12 cellular contexts compared by ENCODE assay signal in genomic region chr14:68949236-68949965, GRCh38. TPM values are rescaled to one million over a fixed set of nuclear protein-coding genes. Genes with fewer than 3 reads are reported as not detected.
A peak's percentile ranks its signal among the peaks of the same experiment; 100 is the strongest.
DNase-seq lines count a peak whose midpoint lies in the region; ATAC-seq, FAIRE-seq and TF ChIP-seq lines count a peak whose summit lies in the region.
"Had no signal": no experiment of that assay in that cellular context is flagged by ENCODE, and none has a peak within 500 bp of the region (broad histone marks: within the 10 kb centered on the region; RNA-seq: fewer than 3 reads in every experiment).

No MANE protein-coding gene starts in this region.

- peak overlapping the region; percentile 60 to 92 for H3K27ac Mint-ChIP-seq in activated naive CD4-positive, alpha-beta T cell treated with anti-CD3 and anti-CD28 coated beads, Interleukin-2, amount 50 U/mL, for 72 hours
- peak overlapping the region in 8 of 9 donors; percentile 87 to 99 (median 93) for H3K27ac Mint-ChIP-seq in naive thymus-derived CD4-positive, alpha-beta T cell
- H3K27ac Mint-ChIP-seq: activated CD8-positive, alpha-beta memory T cell treated with anti-CD3 and anti-CD28 coated beads, Interleukin-2, amount 10 ng/mL, durations not matched to agents 7 days and 5 days had no signal

- DNase-seq in activated naive CD4-positive, alpha-beta T cell treated with anti-CD3 and anti-CD28 coated beads, Interleukin-2, amount 50 U/mL, for 72 hours (ENCODE audit: low spot score in 2 of 2) = no peak
- no peak for DNase-seq in activated naive CD4-positive, alpha-beta T cell (lab: John Stamatoyannopoulos, UW)
- DNase-seq in dorsolateral prefrontal cortex = no peak
- DNase-seq in naive thymus-derived CD4-positive, alpha-beta T cell = no peak
- no peak for DNase-seq in urothelium cell line (ENCODE audit: low spot score)
- no peak for DNase-seq in medulla oblongata (ENCODE audit: extremely low spot score)
- DNase-seq in HUDEP-2 (lab: John Stamatoyannopoulos, UW; ENCODE audit: unreplicated experiment in 76 of 76) = no peak
- no peak for DNase-seq in NCI-H524 (lab: John Stamatoyannopoulos, UW)
- DNase-seq: activated CD8-positive, alpha-beta memory T cell treated with anti-CD3 and anti-CD28 coated beads, Interleukin-2, amount 10 ng/mL, durations not matched to agents 7 days and 5 days; NCI-H2171 had no signal

- no peak overlapping the region for H3K4me3 ChIP-seq in dorsolateral prefrontal cortex
- H3K4me3 ChIP-seq in naive thymus-derived CD4-positive, alpha-beta T cell (ENCODE audit: low read length) = no peak overlapping the region

- peaks cover 0 to 9% (median 0%) of the 10 kb centered on the region in 3 experiments for H3K36me3 ChIP-seq in naive thymus-derived CD4-positive, alpha-beta T cell (ENCODE audit: control insufficient read depth in 2 of 3, insufficient read depth in 3 of 3, low read length in 3 of 3)

- POLR2A ChIA-PET in naive thymus-derived CD4-positive, alpha-beta T cell (lab: Charles Lee) = interaction anchor here (0.6 to 3.2 kb wide), 8 partner anchors 8 to 63 kb away, joined by 3 to 21 read pairs (median 4); no protein-coding TSS in a partner anchor

- ATAC-seq in activated naive CD4-positive, alpha-beta T cell treated with anti-CD3 and anti-CD28 coated beads, Interleukin-2, amount 50 U/mL, for 72 hours = peak; percentile 20 to 47
- ATAC-seq in naive thymus-derived CD4-positive, alpha-beta T cell = no peak
- ATAC-seq: activated CD8-positive, alpha-beta memory T cell treated with anti-CD3 and anti-CD28 coated beads, Interleukin-2, amount 10 ng/mL, durations not matched to agents 7 days and 5 days had no signal

- peaks cover 0 to 5% (median 0%) of the 10 kb centered on the region in 45 donors for H3K27me3 ChIP-seq in dorsolateral prefrontal cortex
- H3K27me3 ChIP-seq in naive thymus-derived CD4-positive, alpha-beta T cell (ENCODE audit: control insufficient read depth in 2 of 2, insufficient read depth in 2 of 2, low read length in 2 of 2) = no peaks in the 10 kb centered on the region

- H3K4me1 ChIP-seq in naive thymus-derived CD4-positive, alpha-beta T cell (ENCODE audit: control insufficient read depth in 2 of 2, insufficient read depth in 2 of 2, low read length in 2 of 2) = peaks cover 0 to 80% of the 10 kb centered on the region in 2 donors

- TF ChIP-seq CTCF in dorsolateral prefrontal cortex (IDR thresholded peaks at IDR 0.05 in 54 of 56, conservative IDR thresholded peaks at IDR 0.05 in 2 of 56; ENCODE audit: low read depth in 1 of 56, partially characterized antibody in 56 of 56) = no peak

- FAIRE-seq in urothelium cell line (lab: Jason Lieb, UNC) = peak; percentile 83
- FAIRE-seq: GM19239 had no signal

- peak overlapping the region in 8 of 10 donors; percentile 51 to 79 (median 70) for H3K4me3 Mint-ChIP-seq in naive thymus-derived CD4-positive, alpha-beta T cell
- H3K4me3 Mint-ChIP-seq: activated CD8-positive, alpha-beta memory T cell treated with anti-CD3 and anti-CD28 coated beads, Interleukin-2, amount 10 ng/mL, durations not matched to agents 7 days and 5 days; central memory CD8-positive, alpha-beta T cell had no signal

- CTCF ChIA-PET in naive thymus-derived CD4-positive, alpha-beta T cell (lab: Charles Lee) = interaction anchor here (0.6 to 1.4 kb wide), 9 partner anchors 10 to 158 kb away, joined by 3 to 9 read pairs (median 5); no protein-coding TSS in a partner anchor

- H3K27me3 Mint-ChIP-seq in naive thymus-derived CD4-positive, alpha-beta T cell = no peaks in the 10 kb centered on the region
- H3K27me3 Mint-ChIP-seq: activated CD8-positive, alpha-beta memory T cell treated with anti-CD3 and anti-CD28 coated beads, Interleukin-2, amount 10 ng/mL, durations not matched to agents 7 days and 5 days; central memory CD8-positive, alpha-beta T cell had no signal

- no peaks in the 10 kb centered on the region for H3K9me3 ChIP-seq in naive thymus-derived CD4-positive, alpha-beta T cell (ENCODE audit: control insufficient read depth in 2 of 3, low read length in 3 of 3)

- H3K4me1 Mint-ChIP-seq in naive thymus-derived CD4-positive, alpha-beta T cell = peaks cover 35 to 98% (median 92%) of the 10 kb centered on the region in 7 donors

- intact Hi-C loops in dorsolateral prefrontal cortex (cut with DNase I) = no loop called here
- intact Hi-C loops in naive thymus-derived CD4-positive, alpha-beta T cell (cut with micrococcal nuclease) = no loop called here

- H3K27ac ChIP-seq in dorsolateral prefrontal cortex = peak overlapping the region in 30 of 59 donors; percentile 2 to 75 (median 48)
- H3K27ac ChIP-seq in naive thymus-derived CD4-positive, alpha-beta T cell (ENCODE audit: low read depth, low read length) = peak overlapping the region; percentile 53

- no peaks in the 10 kb centered on the region for H3K36me3 Mint-ChIP-seq in activated naive CD4-positive, alpha-beta T cell treated with anti-CD3 and anti-CD28 coated beads, Interleukin-2, amount 50 U/mL, for 72 hours
- H3K36me3 Mint-ChIP-seq in naive thymus-derived CD4-positive, alpha-beta T cell = peaks cover 0 to 13% (median 0%) of the 10 kb centered on the region in 5 donors
- H3K36me3 Mint-ChIP-seq: activated CD8-positive, alpha-beta memory T cell treated with anti-CD3 and anti-CD28 coated beads, Interleukin-2, amount 10 ng/mL, durations not matched to agents 7 days and 5 days had no signal

- H3K9me3 Mint-ChIP-seq in activated naive CD4-positive, alpha-beta T cell treated with anti-CD3 and anti-CD28 coated beads, Interleukin-2, amount 50 U/mL, for 72 hours = no peaks in the 10 kb centered on the region
- no peaks in the 10 kb centered on the region for H3K9me3 Mint-ChIP-seq in naive thymus-derived CD4-positive, alpha-beta T cell
- H3K9me3 Mint-ChIP-seq: central memory CD8-positive, alpha-beta T cell had no signal

RNA-seq across cellular contexts. Expression of gene ACTN1, which starts 29.7 kb away (rescaled TPM):
- 100 to 1,000 TPM; 106 to 120 TPM for total RNA-seq in activated naive CD4-positive, alpha-beta T cell treated with anti-CD3 and anti-CD28 coated beads, Interleukin-2, amount 50 U/mL, for 72 hours
- total RNA-seq in dorsolateral prefrontal cortex = 100 to 1,000 TPM in 115 of 120 experiments, 10 to 100 TPM in 5; 56.9 to 234 (median 157) TPM
- total RNA-seq in naive thymus-derived CD4-positive, alpha-beta T cell = 100 to 1,000 TPM in 4 of 5 experiments, 10 to 100 TPM in 1; 41.3 to 249 (median 227) TPM
- 100 to 1,000 TPM; 188 to 390 TPM for polyA plus RNA-seq in naive thymus-derived CD4-positive, alpha-beta T cell
